Comparison of ENCODE assay signal across 9 cellular contexts in the genomic region with DNA sequence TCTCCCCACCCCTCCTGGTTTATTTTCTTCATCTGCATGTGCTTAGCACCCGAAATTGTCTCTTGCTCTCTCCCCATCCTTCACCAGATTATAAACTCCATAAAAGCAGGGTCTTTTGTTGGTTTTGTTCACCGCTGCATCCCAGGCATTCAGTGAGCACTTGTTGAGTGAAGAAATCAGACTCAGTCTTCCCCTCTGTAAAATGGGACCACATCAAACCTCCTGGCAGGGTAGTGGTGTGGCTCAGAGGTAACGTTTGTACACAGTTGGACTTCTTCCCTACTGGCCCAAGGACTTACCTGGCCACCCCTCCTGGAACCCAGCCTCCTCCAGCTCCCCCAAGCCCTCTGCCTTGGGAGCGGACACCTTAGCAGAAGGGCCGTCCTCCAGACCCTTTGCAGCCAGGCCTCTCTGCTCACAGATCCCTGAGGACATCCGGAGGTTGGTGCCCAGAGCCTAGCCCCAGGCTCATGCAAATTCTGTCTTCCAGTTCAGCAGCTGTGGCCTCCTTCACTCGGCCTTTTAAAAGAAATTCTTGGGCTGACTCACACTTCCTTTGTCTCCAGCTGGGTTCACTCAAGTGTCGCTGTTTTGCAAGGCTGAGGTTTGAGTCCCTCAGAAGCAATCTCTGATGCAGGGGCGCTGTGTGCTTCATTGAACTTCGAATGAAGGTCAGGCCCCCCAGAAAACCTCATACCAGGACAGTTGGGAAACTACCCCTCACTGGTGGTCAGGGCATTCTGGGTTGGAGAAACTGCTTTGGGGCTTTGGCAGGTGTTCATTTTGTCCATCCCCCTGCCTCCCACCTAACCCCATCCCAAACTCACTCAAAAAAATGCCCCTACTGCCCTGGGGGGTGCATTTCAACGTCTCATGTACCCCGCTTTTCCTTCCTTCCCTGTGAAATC. TPM values are rescaled to one million over a fixed set of nuclear protein-coding genes. Genes with fewer than 3 reads are reported as not detected.
DNase-seq lines count a peak whose midpoint lies in the region; ATAC-seq, FAIRE-seq and TF ChIP-seq lines count a peak whose summit lies in the region.
"Had no signal": no experiment of that assay in that cellular context is flagged by ENCODE, and none has a peak within 500 bp of the region (broad histone marks: within the 10 kb centered on the region; RNA-seq: fewer than 3 reads in every experiment).

No MANE protein-coding gene starts in this region.

- TF ChIP-seq CTCF in bronchial epithelial cell (IDR thresholded peaks at IDR 0.05; ENCODE audit: insufficient read depth, low read length, severe bottlenecking) = no peak

- peak; percentile 95 for DNase-seq in EH (ENCODE audit: low read depth)
- DNase-seq in HK-2 (ENCODE audit: unreplicated experiment) = peak; percentile 56
- DNase-seq in T-helper 17 cell = peak in 2 of 3 donors; percentile 10 to 20
- DNase-seq in bronchial epithelial cell (ENCODE audit: low read depth) = peak; percentile 73
- no peak for DNase-seq in left lobe of liver (ENCODE audit: low spot score)
- peak; percentile 43 to 45 for DNase-seq in stimulated activated CD8-positive, alpha-beta memory T cell treated with anti-CD3 and anti-CD28 coated beads, Interleukin-15, amount 100 ng/mL, for 48 hours (ENCODE audit: low read depth in 2 of 2)
- DNase-seq in NCI-H1694 treated with DMSO at 0.1 percent for 48 hours (lab: John Stamatoyannopoulos, UW) = no peak

- FAIRE-seq in bronchial epithelial cell (lab: Jason Lieb, UNC) = no peak

- no peaks in the 10 kb centered on the region for H3K27me3 Mint-ChIP-seq in T-helper 17 cell

- ATAC-seq in GM21381 (IDR thresholded peaks at IDR 0.05; ENCODE audit: unreplicated experiment) = peak; percentile 69
- peak; percentile 78 for ATAC-seq in T-helper 17 cell
- peak; percentile 46 for ATAC-seq in left lobe of liver

- H3K36me3 Mint-ChIP-seq in T-helper 17 cell (ENCODE audit: low read depth) = peaks cover 2% of the 10 kb centered on the region

- no peak overlapping the region for H3K4me3 ChIP-seq in bronchial epithelial cell (ENCODE audit: low read depth, low read length)

- peaks cover 34% of the 10 kb centered on the region for H3K4me1 Mint-ChIP-seq in T-helper 17 cell

- no peaks in the 10 kb centered on the region for H3K36me3 ChIP-seq in bronchial epithelial cell (ENCODE audit: control insufficient read depth, insufficient read depth, low read length)

- no peaks in the 10 kb centered on the region for H3K9me3 ChIP-seq in T-helper 17 cell (ENCODE audit: control insufficient read depth, low read length, poor library complexity, severe bottlenecking)

- peak overlapping the region; percentile 84 for H3K4me3 Mint-ChIP-seq in T-helper 17 cell

- H3K27me3 ChIP-seq in bronchial epithelial cell (ENCODE audit: control insufficient read depth, insufficient read depth, low read length) = no peaks in the 10 kb centered on the region
- H3K27me3 ChIP-seq: dorsolateral prefrontal cortex had no signal

- H3K27ac Mint-ChIP-seq in T-helper 17 cell = peak overlapping the region; percentile 95

RNA-seq across cellular contexts. Expression of a gene that starts 16.8 kb away (rescaled TPM):
- total RNA-seq in T-helper 17 cell (1 to 10 TPM; 1.4 to 2.1 TPM), bronchial epithelial cell (2.6 and 3.8 TPM in 2 replicates), left lobe of liver (0.70 TPM)

RNA-seq across cellular contexts. Expression of a gene that starts 47.3 kb away (rescaled TPM):
- not detected for total RNA-seq in T-helper 17 cell
- total RNA-seq in bronchial epithelial cell = not detected in 2 replicates
- total RNA-seq in left lobe of liver = not detected
- total RNA-seq: dorsolateral prefrontal cortex had no signal

RNA-seq across cellular contexts. Expression of a gene that starts 52.1 kb away (rescaled TPM):
- total RNA-seq in T-helper 17 cell (not detected), bronchial epithelial cell (not detected in 2 replicates), left lobe of liver (not detected)
- total RNA-seq: dorsolateral prefrontal cortex had no signal

RNA-seq across cellular contexts. Expression of a gene that starts 55.0 kb away (rescaled TPM):
- not detected for total RNA-seq in T-helper 17 cell
- not detected in 2 replicates for total RNA-seq in bronchial epithelial cell
- not detected for total RNA-seq in left lobe of liver
- total RNA-seq: dorsolateral prefrontal cortex had no signal

RNA-seq across cellular contexts. Expression of a gene that starts 59.3 kb away (rescaled TPM):
- not detected for total RNA-seq in T-helper 17 cell
- not detected in 2 replicates for total RNA-seq in bronchial epithelial cell
- total RNA-seq in left lobe of liver = not detected
- total RNA-seq: dorsolateral prefrontal cortex had no signal

Comparison
In these comparisons a context has a peak if more than half of its experiments do, and no peak if none do; other contexts are left out.
1. DNase-seq: peak in EH (single experiment), HK-2 (single experiment), T-helper 17 cell (2 of 3), bronchial epithelial cell (single experiment) and stimulated activated CD8-positive, alpha-beta memory T cell treated with anti-CD3 and anti-CD28 coated beads, Interleukin-15, amount 100 ng/mL, for 48 hours (2 of 2); none in left lobe of liver (single experiment) and NCI-H1694 treated with DMSO at 0.1 percent for 48 hours (single experiment).
2. Peak in every context shown above with its lines, with median percentiles within 50 percentile points of each other: ATAC-seq.